8 cellular contexts compared by ENCODE assay signal in genomic region chr1:155227261-155228095, GRCh38. TPM values are rescaled to one million over a fixed set of nuclear protein-coding genes. Genes with fewer than 3 reads are reported as not detected.
DNase-seq lines count a peak whose midpoint lies in the region; ATAC-seq, FAIRE-seq and TF ChIP-seq lines count a peak whose summit lies in the region.

No MANE protein-coding gene starts in this region.

- H3K27me3 ChIP-seq in OCI-LY1 (ENCODE audit: insufficient read depth, low read length) (no peaks in the 10 kb centered on the region), endothelial cell of umbilical vein (ENCODE audit: control insufficient read depth in 2 of 2, insufficient read depth in 2 of 2, low read length in 2 of 2) (no peaks in the 10 kb centered on the region), mononuclear cell (ENCODE audit: insufficient read depth, low read length) (no peaks in the 10 kb centered on the region)

- TF ChIP-seq POLR2A in endothelial cell of umbilical vein (IDR thresholded peaks at IDR 0.05; ENCODE audit: low read depth, low read length), result peak; percentile 96

- no peaks in the 10 kb centered on the region for H3K9me2 ChIP-seq in OCI-LY1 (ENCODE audit: low read depth, low read length)

- intact Hi-C loops in endothelial cell of umbilical vein (cut with micrococcal nuclease), result loop anchor here (1.0 to 5.0 kb wide), 2 partner anchors 17 to 35 kb away; no protein-coding TSS in a partner anchor

- peak overlapping the region; percentile 96 for H3K4me2 ChIP-seq in OCI-LY1 (ENCODE audit: low read length)
- H3K4me2 ChIP-seq in endothelial cell of umbilical vein (ENCODE audit: insufficient read depth, low read length), result peak overlapping the region; percentile 77

- peak; percentile 74 for ATAC-seq in GM21526 (IDR thresholded peaks at IDR 0.05; ENCODE audit: low FRiP score, unreplicated experiment)

- peak; percentile 93 for FAIRE-seq in endothelial cell of umbilical vein (lab: Jason Lieb, UNC)

- H4K20me1 ChIP-seq in OCI-LY1 (ENCODE audit: insufficient read depth, low read length) (no peaks in the 10 kb centered on the region), endothelial cell of umbilical vein (replicated peaks; ENCODE audit: control insufficient read depth, extremely low read depth, insufficient read depth, low read length) (no peaks in the 10 kb centered on the region)

- H3K4me1 ChIP-seq in OCI-LY1 (ENCODE audit: insufficient read depth, low read length, severe bottlenecking) (peaks cover 55% of the 10 kb centered on the region), endothelial cell of umbilical vein (ENCODE audit: control insufficient read depth, extremely low read depth, insufficient read depth, low read length) (peaks cover 31% of the 10 kb centered on the region), mononuclear cell (ENCODE audit: insufficient read depth, low read length) (peaks cover 54% of the 10 kb centered on the region)

- H3K79me2 ChIP-seq in OCI-LY1 (ENCODE audit: insufficient read depth, low read length) (no peaks in the 10 kb centered on the region), endothelial cell of umbilical vein (ENCODE audit: control insufficient read depth, insufficient read depth, low read length) (peaks cover 8% of the 10 kb centered on the region)

- peak overlapping the region; percentile 94 for H3K27ac ChIP-seq in OCI-LY1 (ENCODE audit: low read depth, low read length, poor library complexity, severe bottlenecking)
- H3K27ac ChIP-seq in endothelial cell of umbilical vein (ENCODE audit: insufficient read depth, low read depth, low read length), result peak overlapping the region; percentile 63

- no peaks in the 10 kb centered on the region for H3K9me1 ChIP-seq in endothelial cell of umbilical vein (replicated peaks; ENCODE audit: control insufficient read depth, extremely low read depth, insufficient read depth, low read length)

- POLR2A ChIA-PET in endothelial cell of umbilical vein (lab: Charles Lee), result no interaction called here

- H3F3A ChIP-seq in OCI-LY1 (ENCODE audit: insufficient read depth, low read length), result peaks cover 14% of the 10 kb centered on the region

- H2AFZ ChIP-seq in OCI-LY1 (ENCODE audit: low read length) (no peak overlapping the region), endothelial cell of umbilical vein (ENCODE audit: low read depth, low read length) (peak overlapping the region; percentile 92)

- TF ChIP-seq CTCF in OCI-LY1 (IDR thresholded peaks at IDR 0.05; ENCODE audit: low read length), result no peak; the same call in 1 of the 2 replicates
- no peak for TF ChIP-seq CTCF in endothelial cell of umbilical vein (IDR thresholded peaks at IDR 0.05; ENCODE audit: extremely low read depth in 1 of 2, insufficient read depth in 1 of 2, low read depth in 1 of 2, low read length in 2 of 2)

- H3K4me3 ChIP-seq in OCI-LY1 (ENCODE audit: low read depth, low read length, poor library complexity, severe bottlenecking) (peak overlapping the region; percentile 93), endothelial cell of umbilical vein (replicated peaks in 1 of 3; ENCODE audit: insufficient read depth in 1 of 3, low read depth in 1 of 3, low read length in 3 of 3) (peak overlapping the region; percentile 41 to 82 (median 58)), mononuclear cell (ENCODE audit: low read length) (peak overlapping the region; percentile 51)

- peak overlapping the region; percentile 97 for H3K9ac ChIP-seq in OCI-LY1 (ENCODE audit: low read length)
- H3K9ac ChIP-seq in endothelial cell of umbilical vein (replicated peaks; ENCODE audit: extremely low read depth, insufficient read depth, low read length), result peak overlapping the region; percentile 75

- H3K9me3 ChIP-seq in OCI-LY1 (ENCODE audit: low read length) (no peaks in the 10 kb centered on the region), endothelial cell of umbilical vein (replicated peaks; ENCODE audit: control insufficient read depth, insufficient read depth, low read length) (no peaks in the 10 kb centered on the region), mononuclear cell (ENCODE audit: low read depth, low read length) (no peaks in the 10 kb centered on the region)

- CTCF ChIA-PET in endothelial cell of umbilical vein (lab: Charles Lee), result interaction anchor here (0.9 to 3.0 kb wide), 9 partner anchors 9 to 371 kb away, joined by 3 to 69 read pairs (median 5); partner anchors contain the start of genes KRTCAP2, MTX1 and THBS3

- dilution Hi-C loops in endothelial cell of umbilical vein (cut with MboI; ENCODE audit: extremely low pct_ligation_motif_present, low sequenced_read_pairs), result no loop called here

- TSS peak; percentile 96 for BruUV-seq in endothelial cell of umbilical vein (replicated peaks; lab: Mats Ljungman, UMichigan)

- H3K36me3 ChIP-seq in OCI-LY1 (ENCODE audit: insufficient read depth, low read length), result no peaks in the 10 kb centered on the region
- no peaks in the 10 kb centered on the region for H3K36me3 ChIP-seq in endothelial cell of umbilical vein (ENCODE audit: control insufficient read depth in 2 of 2, extremely low read depth in 1 of 2, insufficient read depth in 2 of 2, low read length in 2 of 2)

- DNase-seq in DMS 273 (lab: John Stamatoyannopoulos, UW; ENCODE audit: unreplicated experiment) (peak; percentile 100), HuH-7 (ENCODE audit: low spot score) (peak; percentile 99), activated T-cell treated with anti-CD3 and anti-CD28 coated beads for 1 hour (ENCODE audit: low read depth) (peak; percentile 96), endothelial cell of umbilical vein (ENCODE audit: low read depth, low spot score) (peak; percentile 99)
- peak; percentile 99 to 100 for DNase-seq in stimulated activated CD8-positive, alpha-beta memory T cell treated with anti-CD3 and anti-CD28 coated beads, Interleukin-2, amount 100 ng/mL, for 48 hours (ENCODE audit: low read depth in 2 of 2)

TF ChIP-seq in endothelial cell of umbilical vein, 7 proteins besides CTCF, POLR2A, EP300 and RAD21:
- TF ChIP-seq JUN (IDR thresholded peaks at IDR 0.05; ENCODE audit: borderline replicate concordance, insufficient read depth, insufficient read length, low read depth) (no peak), POLR2AphosphoS5 (IDR thresholded peaks at IDR 0.05; ENCODE audit: insufficient read depth, low read depth, low read length) (peak; percentile 94)
- TF ChIP-seq, protein P1, sequence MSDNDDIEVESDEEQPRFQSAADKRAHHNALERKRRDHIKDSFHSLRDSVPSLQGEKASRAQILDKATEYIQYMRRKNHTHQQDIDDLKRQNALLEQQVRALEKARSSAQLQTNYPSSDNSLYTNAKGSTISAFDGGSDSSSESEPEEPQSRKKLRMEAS (IDR thresholded peaks at IDR 0.05; ENCODE audit: insufficient read depth, insufficient read length), result no peak

RNA-seq across cellular contexts. Expression of gene MTX1, which starts 19.0 kb away (rescaled TPM):
- total RNA-seq in endothelial cell of umbilical vein (49.1 and 53.0 TPM in 2 replicates), mononuclear cell (16.1 TPM)
- 109 and 137 TPM in 2 replicates for polyA plus RNA-seq in endothelial cell of umbilical vein
- polyA plus RNA-seq in endothelial cell of umbilical vein (2011; cell fraction: cytosol; rRNA removed), result 83.3 and 90.2 TPM in 2 replicates
- polyA plus RNA-seq in endothelial cell of umbilical vein (2011; cell fraction: nucleus; rRNA removed), result 45.5 and 50.8 TPM in 2 replicates
- 56.9 and 61.7 TPM in 2 replicates for polyA plus RNA-seq in endothelial cell of umbilical vein (2012)
- polyA minus RNA-seq in endothelial cell of umbilical vein, result 44.4 and 56.0 TPM in 2 replicates
- polyA minus RNA-seq in endothelial cell of umbilical vein (2011; cell fraction: cytosol; rRNA and poly(A)+ RNA removed), result 63.1 TPM
- 14.8 and 20.2 TPM in 2 replicates for polyA minus RNA-seq in endothelial cell of umbilical vein (2011; cell fraction: nucleus; rRNA and poly(A)+ RNA removed)

RNA-seq across cellular contexts. Expression of gene THBS3, which starts 19.8 kb away (rescaled TPM):
- total RNA-seq in endothelial cell of umbilical vein, result 22.4 and 23.6 TPM in 2 replicates
- polyA plus RNA-seq in endothelial cell of umbilical vein, result 25.7 and 29.4 TPM in 2 replicates
- polyA plus RNA-seq in endothelial cell of umbilical vein (2011; cell fraction: cytosol; rRNA removed), result 11.5 and 13.1 TPM in 2 replicates
- 134 and 168 TPM in 2 replicates for polyA plus RNA-seq in endothelial cell of umbilical vein (2011; cell fraction: nucleus; rRNA removed)
- 18.6 and 32.2 TPM in 2 replicates for polyA plus RNA-seq in endothelial cell of umbilical vein (2012)
- polyA minus RNA-seq in endothelial cell of umbilical vein, result 30.1 and 36.1 TPM in 2 replicates
- 2.7 TPM for polyA minus RNA-seq in endothelial cell of umbilical vein (2011; cell fraction: cytosol; rRNA and poly(A)+ RNA removed)
- polyA minus RNA-seq in endothelial cell of umbilical vein (2011; cell fraction: nucleus; rRNA and poly(A)+ RNA removed), result 23.8 and 26.1 TPM in 2 replicates
- total RNA-seq in mononuclear cell, result 8.0 TPM

RNA-seq across cellular contexts. Expression of gene ENTREP3, which starts 27.8 kb away (rescaled TPM):
- 61.8 and 62.7 TPM in 2 replicates for total RNA-seq in endothelial cell of umbilical vein
- 26.6 and 27.4 TPM in 2 replicates for polyA plus RNA-seq in endothelial cell of umbilical vein
- 20.3 and 26.1 TPM in 2 replicates for polyA plus RNA-seq in endothelial cell of umbilical vein (2011; cell fraction: cytosol; rRNA removed)
- 23.2 and 24.1 TPM in 2 replicates for polyA plus RNA-seq in endothelial cell of umbilical vein (2011; cell fraction: nucleus; rRNA removed)
- polyA plus RNA-seq in endothelial cell of umbilical vein (2012), result 36.0 and 43.1 TPM in 2 replicates
- 12.0 and 12.6 TPM in 2 replicates for polyA minus RNA-seq in endothelial cell of umbilical vein
- 15.0 TPM for polyA minus RNA-seq in endothelial cell of umbilical vein (2011; cell fraction: cytosol; rRNA and poly(A)+ RNA removed)
- 7.2 and 7.4 TPM in 2 replicates for polyA minus RNA-seq in endothelial cell of umbilical vein (2011; cell fraction: nucleus; rRNA and poly(A)+ RNA removed)
- 2.1 TPM for total RNA-seq in mononuclear cell

RNA-seq across cellular contexts. Expression of gene SCAMP3, which starts 34.7 kb away (rescaled TPM):
- 80.1 and 80.8 TPM in 2 replicates for total RNA-seq in endothelial cell of umbilical vein
- polyA plus RNA-seq in endothelial cell of umbilical vein, result 306 and 342 TPM in 2 replicates
- polyA plus RNA-seq in endothelial cell of umbilical vein (2011; cell fraction: cytosol; rRNA removed), result 157 and 171 TPM in 2 replicates
- 76.5 and 78.5 TPM in 2 replicates for polyA plus RNA-seq in endothelial cell of umbilical vein (2011; cell fraction: nucleus; rRNA removed)
- polyA plus RNA-seq in endothelial cell of umbilical vein (2012), result 76.7 and 82.9 TPM in 2 replicates
- polyA minus RNA-seq in endothelial cell of umbilical vein, result 125 and 131 TPM in 2 replicates
- 87.9 TPM for polyA minus RNA-seq in endothelial cell of umbilical vein (2011; cell fraction: cytosol; rRNA and poly(A)+ RNA removed)
- 22.5 and 23.7 TPM in 2 replicates for polyA minus RNA-seq in endothelial cell of umbilical vein (2011; cell fraction: nucleus; rRNA and poly(A)+ RNA removed)
- total RNA-seq in mononuclear cell, result 17.9 TPM

RNA-seq across cellular contexts. Expression of gene CLK2, which starts 45.8 kb away (rescaled TPM):
- total RNA-seq in endothelial cell of umbilical vein (61.7 and 69.1 TPM in 2 replicates), mononuclear cell (18.2 TPM)
- polyA plus RNA-seq in endothelial cell of umbilical vein, result 80.9 and 84.8 TPM in 2 replicates
- 24.4 and 27.0 TPM in 2 replicates for polyA plus RNA-seq in endothelial cell of umbilical vein (2011; cell fraction: cytosol; rRNA removed)
- polyA plus RNA-seq in endothelial cell of umbilical vein (2011; cell fraction: nucleus; rRNA removed), result 560 and 582 TPM in 2 replicates
- polyA plus RNA-seq in endothelial cell of umbilical vein (2012), result 32.4 and 34.0 TPM in 2 replicates
- 83.6 and 98.2 TPM in 2 replicates for polyA minus RNA-seq in endothelial cell of umbilical vein
- polyA minus RNA-seq in endothelial cell of umbilical vein (2011; cell fraction: cytosol; rRNA and poly(A)+ RNA removed), result 24.1 TPM
- 100 and 109 TPM in 2 replicates for polyA minus RNA-seq in endothelial cell of umbilical vein (2011; cell fraction: nucleus; rRNA and poly(A)+ RNA removed)

Comparison
In these comparisons a context has a peak if more than half of its experiments do, and no peak if none do; other contexts are left out.
1. Peak in every context shown above with its lines: DNase-seq, ATAC-seq, H3K4me3 ChIP-seq and H3K27ac ChIP-seq.
2. RNA of gene ENTREP3, which starts 27.8 kb away (total RNA-seq): 61.8 to 62.7 TPM in endothelial cell of umbilical vein; 2.1 TPM in mononuclear cell (single experiment); every median in the first group is over 10 times any median in the second.